28 cellular contexts compared by ENCODE assay signal in the genomic region with DNA sequence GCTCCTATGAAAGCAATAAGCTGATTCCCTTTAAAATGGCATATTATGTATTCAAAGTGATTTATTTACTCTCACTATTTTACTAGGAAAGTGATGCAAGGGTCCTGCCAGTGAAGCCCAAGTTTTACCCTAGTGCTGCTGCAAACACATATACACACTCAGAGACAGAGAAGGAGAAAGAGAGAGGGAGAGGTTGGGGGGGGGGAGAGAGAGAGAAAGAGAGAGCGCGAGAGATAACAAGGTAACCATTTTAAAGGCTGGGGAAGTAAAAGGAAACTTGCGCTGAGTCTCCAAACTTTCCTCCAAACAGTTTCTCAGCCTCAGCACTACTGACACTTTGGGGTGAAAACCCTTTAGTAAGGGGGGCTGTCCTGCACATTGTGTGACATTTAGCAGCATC. TPM values are rescaled to one million over a fixed set of nuclear protein-coding genes. Genes with fewer than 3 reads are reported as not detected.
DNase-seq lines count a peak whose midpoint lies in the region; ATAC-seq and TF ChIP-seq lines count a peak whose summit lies in the region.
"Had no signal": no experiment of that assay in that cellular context is flagged by ENCODE, and none has a peak within 500 bp of the region (broad histone marks: within the 10 kb centered on the region; RNA-seq: fewer than 3 reads in every experiment).

No MANE protein-coding gene starts in this region.

- no peak for DNase-seq in left ventricle myocardium inferior
- no peak for DNase-seq in Right ventricle myocardium superior
- no peak for DNase-seq in dorsolateral prefrontal cortex
- DNase-seq in mesendoderm = no peak
- no peak for DNase-seq in vagina (ENCODE audit: extremely low spot score in 2 of 2)
- DNase-seq in NCI-H1048 (lab: John Stamatoyannopoulos, UW) = no peak
- DNase-seq in coronary artery (ENCODE audit: low spot score) = no peak
- DNase-seq: activated CD4-positive, alpha-beta T cell treated with anti-CD3 and anti-CD28 coated beads for 4 hours; activated effector memory CD4-positive, alpha-beta T cell treated with Interleukin-2 at 50 U/mL for 16 hours; DMS79; IMR-90; NCI-H1694; NCI-H510A; retina; stimulated activated CD4-positive, alpha-beta T cell treated with anti-CD3 and anti-CD28 coated beads, Interleukin-1b, Interleukin-23, amount 100 ng/mL, for 48 hours; stimulated activated naive CD8-positive, alpha-beta T cell treated with anti-CD3 and anti-CD28 coated beads, Interleukin-15, amount 100 ng/mL, for 72 hours; WERI-Rb-1 had no signal

- no peak overlapping the region for H4K5ac ChIP-seq in mesendoderm (ENCODE audit: low read length)

- H3K27ac ChIP-seq in left ventricle myocardium inferior (replicated peaks) (peak overlapping the region; percentile 97), dorsolateral prefrontal cortex (peak overlapping the region in 58 of 59 donors; percentile 13 to 92 (median 80)), mesendoderm (ENCODE audit: low read depth, low read length) (no peak overlapping the region), vagina (peak overlapping the region; percentile 79), coronary artery (no peak overlapping the region)
- H3K27ac ChIP-seq: tibial nerve, WERI-Rb-1 had no signal

- no peak overlapping the region for H3K4me3 ChIP-seq in left ventricle myocardium inferior
- H3K4me3 ChIP-seq in dorsolateral prefrontal cortex = peak overlapping the region in 19 of 59 donors; percentile 4 to 43 (median 14)
- H3K4me3 ChIP-seq in mesendoderm (ENCODE audit: low read length) = no peak overlapping the region
- H3K4me3 ChIP-seq in vagina = no peak overlapping the region
- no peak overlapping the region for H3K4me3 ChIP-seq in coronary artery
- H3K4me3 ChIP-seq: tibial nerve had no signal

- H3K4me1 ChIP-seq in left ventricle myocardium inferior (peaks cover 95% of the 10 kb centered on the region), mesendoderm (ENCODE audit: control insufficient read depth, low read depth, low read length) (peaks cover 20% of the 10 kb centered on the region), vagina (peaks cover 97% of the 10 kb centered on the region)

- H3K4ac ChIP-seq in mesendoderm (ENCODE audit: low read depth, low read length) = no peak overlapping the region

- intact Hi-C loops in left ventricle myocardium inferior (cut with micrococcal nuclease) (loop anchor here (10.0 kb wide), 1 partner anchor 69 kb away; no protein-coding TSS in a partner anchor), Right ventricle myocardium superior (cut with DNase I) (no loop called here), dorsolateral prefrontal cortex (cut with DNase I) (no loop called here), vagina (cut with DNase I) (no loop called here)

- no peak overlapping the region for H3K23ac ChIP-seq in mesendoderm (ENCODE audit: low read length)

- no peak overlapping the region for H2AK5ac ChIP-seq in mesendoderm (ENCODE audit: low read length)

- peak overlapping the region; percentile 53 for H3K18ac ChIP-seq in mesendoderm (ENCODE audit: low read length)

- H2BK15ac ChIP-seq in mesendoderm (replicated peaks; ENCODE audit: low read depth) = no peak overlapping the region

- ATAC-seq in Right ventricle myocardium superior (ENCODE audit: poor library complexity) (no peak), GM18909 (IDR thresholded peaks at IDR 0.05; ENCODE audit: poor library complexity, unreplicated experiment) (no peak)
- ATAC-seq: activated naive CD4-positive, alpha-beta T cell treated with anti-CD3 and anti-CD28 coated beads, Interleukin-2, amount 50 U/mL, for 72 hours; esophagus mucosa; HCT116; stimulated activated naive CD8-positive, alpha-beta T cell treated with anti-CD3 and anti-CD28 coated beads, Interleukin-15, amount 100 ng/mL, for 72 hours had no signal

- no peak overlapping the region for H3K4me2 ChIP-seq in mesendoderm (ENCODE audit: low read length)

- no peak overlapping the region for H3K9ac ChIP-seq in mesendoderm (ENCODE audit: low read length)

- WGBS in mesendoderm (ENCODE audit: extremely low coverage, insufficient coverage, low lambda C conversion rate) = no CpG with 5 or more reads among the region's 3 CpGs

- no peak overlapping the region for H4K8ac ChIP-seq in mesendoderm (ENCODE audit: low read depth, low read length)

- H3K36me3 ChIP-seq in left ventricle myocardium inferior (no peaks in the 10 kb centered on the region), mesendoderm (ENCODE audit: control insufficient read depth, insufficient read depth, low read length) (no peaks in the 10 kb centered on the region), vagina (no peaks in the 10 kb centered on the region)
- H3K36me3 ChIP-seq: tibial nerve had no signal

- TF ChIP-seq CTCF in left ventricle myocardium inferior (IDR thresholded peaks at IDR 0.05; ENCODE audit: borderline replicate concordance) (no peak), dorsolateral prefrontal cortex (IDR thresholded peaks at IDR 0.05 in 54 of 56, conservative IDR thresholded peaks at IDR 0.05 in 2 of 56; ENCODE audit: low read depth in 1 of 56, partially characterized antibody in 56 of 56) (no peak), vagina (IDR thresholded peaks at IDR 0.05) (no peak), coronary artery (IDR thresholded peaks at IDR 0.05) (no peak)

- H3K27me3 ChIP-seq in left ventricle myocardium inferior (ENCODE audit: low read depth) = no peaks in the 10 kb centered on the region
- no peaks in the 10 kb centered on the region for H3K27me3 ChIP-seq in dorsolateral prefrontal cortex
- no peaks in the 10 kb centered on the region for H3K27me3 ChIP-seq in mesendoderm (ENCODE audit: insufficient read depth, low read length, poor library complexity)
- no peaks in the 10 kb centered on the region for H3K27me3 ChIP-seq in vagina
- H3K27me3 ChIP-seq: tibial nerve had no signal

- TF ChIP-seq POLR2A in vagina (IDR thresholded peaks at IDR 0.05) = no peak

- H3K79me1 ChIP-seq in mesendoderm (ENCODE audit: low read length) = peaks cover 27% of the 10 kb centered on the region

- no peak overlapping the region for H2BK5ac ChIP-seq in mesendoderm (ENCODE audit: low read length)

- no peak overlapping the region for H2BK120ac ChIP-seq in mesendoderm (ENCODE audit: low read depth, low read length)

- H3K56ac ChIP-seq in mesendoderm (ENCODE audit: low read length) = no peak overlapping the region

- H3K9me3 ChIP-seq in left ventricle myocardium inferior (replicated peaks) (peaks cover 3% of the 10 kb centered on the region), vagina (no peaks in the 10 kb centered on the region)
- H3K9me3 ChIP-seq: tibial nerve had no signal

- H3K79me2 ChIP-seq in mesendoderm (ENCODE audit: control insufficient read depth, insufficient read depth, low read length) = peaks cover 55% of the 10 kb centered on the region

RNA-seq across cellular contexts. Expression of a gene that starts 5.9 kb away (rescaled TPM):
- total RNA-seq in left ventricle myocardium inferior = 28.2 TPM
- total RNA-seq in Right ventricle myocardium superior = 25.7 TPM
- total RNA-seq in dorsolateral prefrontal cortex = 10 to 100 TPM; 41.7 to 92.3 (median 58.4) TPM
- polyA plus RNA-seq in mesendoderm (2013, experiment 1 of 2) = 7.4 TPM
- polyA plus RNA-seq in mesendoderm (2013, experiment 2 of 2) = 7.2 TPM
- 32.2 TPM for total RNA-seq in vagina

RNA-seq across cellular contexts. Expression of a gene that starts 39.2 kb away (rescaled TPM):
- total RNA-seq in left ventricle myocardium inferior = not detected
- total RNA-seq in Right ventricle myocardium superior = 0.13 TPM
- total RNA-seq in dorsolateral prefrontal cortex = 1 to 10 TPM in 2 of 120 experiments, under 1 TPM in 105, not detected in 13; 0.13 to 1.1 (median 0.31) TPM
- 0.07 TPM for polyA plus RNA-seq in mesendoderm (2013, experiment 1 of 2)
- polyA plus RNA-seq in mesendoderm (2013, experiment 2 of 2) = 0.04 TPM
- total RNA-seq in vagina = 26.5 TPM
- total RNA-seq: A172; activated CD8-positive, alpha-beta memory T cell treated with anti-CD3 and anti-CD28 coated beads for 36 hours; activated naive CD4-positive, alpha-beta T cell treated with anti-CD3 and anti-CD28 coated beads, Interleukin-2, amount 50 U/mL, for 72 hours; IMR-90; LHCN-M2; osteocyte; SK-MEL-5 had no signal
- polyA plus RNA-seq: IMR-90, neural cell had no signal

Comparison
In these comparisons a context has a peak if more than half of its experiments do, and no peak if none do; other contexts are left out.
1. H3K27ac ChIP-seq: peak in left ventricle myocardium inferior (single experiment), dorsolateral prefrontal cortex (58 of 59) and vagina (single experiment); none in mesendoderm (single experiment) and coronary artery (0 of 2).
2. RNA of a gene that starts 39.2 kb away (total RNA-seq): 26.5 TPM in vagina (single experiment); 0.13 to 1.1 TPM in dorsolateral prefrontal cortex, 0.13 TPM in Right ventricle myocardium superior (single experiment) and not detected in left ventricle myocardium inferior (single experiment); every median in the first group is over 10 times any median in the second.